Comparison of ENCODE assay signal across 8 cellular contexts in the genomic region with DNA sequence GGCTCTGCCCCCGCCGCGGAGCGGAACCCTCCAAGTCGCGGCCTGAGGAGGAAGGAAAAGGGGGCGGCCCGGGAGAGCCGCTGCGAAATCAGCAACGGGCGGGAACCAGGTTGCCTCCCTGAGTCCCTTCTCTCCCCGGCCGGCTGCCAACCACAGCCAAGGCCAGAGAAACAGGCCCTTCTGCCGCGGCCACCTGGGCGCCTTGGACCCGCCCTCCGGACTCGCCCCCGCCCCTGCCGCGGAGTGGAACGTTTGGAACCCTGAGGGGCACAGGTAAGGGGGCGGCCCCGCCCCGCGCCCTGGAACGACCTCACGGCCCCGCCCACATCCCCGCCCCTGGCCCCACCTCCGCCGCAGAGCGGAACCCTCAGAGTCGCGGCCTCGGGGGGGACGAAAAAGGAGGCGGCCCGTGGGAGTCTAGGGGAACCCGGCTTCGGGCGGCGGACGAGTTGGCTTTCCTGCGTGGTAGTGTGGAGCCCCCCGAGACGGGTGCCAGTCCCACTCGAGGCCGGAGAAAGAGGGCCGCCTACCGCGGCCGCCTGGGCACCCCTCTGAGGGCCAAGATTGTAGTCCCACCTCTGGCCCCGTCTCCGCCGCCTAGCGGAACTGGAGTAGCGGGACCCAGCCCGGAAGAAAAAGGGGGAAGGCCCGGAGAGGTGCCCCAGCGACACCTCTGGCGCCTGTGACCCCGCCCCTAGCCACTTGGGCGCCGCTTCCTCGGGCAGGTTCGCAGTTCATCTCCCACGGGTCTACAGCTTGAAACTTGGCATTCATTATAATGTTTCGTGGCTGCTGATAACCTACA. TPM values are rescaled to one million over a fixed set of nuclear protein-coding genes. Genes with fewer than 3 reads are reported as not detected.
DNase-seq lines count a peak whose midpoint lies in the region; ATAC-seq lines count a peak whose summit lies in the region.

No MANE protein-coding gene starts in this region.

- H3K4me1 ChIP-seq in BLaER1 treated with 17β-estradiol and CSF1 and Interleukin-3, amounts not matched to agents 10 nM and 100 nM, result peaks cover 14 to 37% (median 29%) of the 10 kb centered on the region in 10 experiments

- peak overlapping the region; percentile 88 to 95 (median 93) for H3K27ac ChIP-seq in BLaER1 treated with 17β-estradiol and CSF1 and Interleukin-3, amounts not matched to agents 10 nM and 100 nM
- peak overlapping the region; percentile 39 for H3K27ac ChIP-seq in cingulate gyrus (ENCODE audit: low read depth, low read length)

- ATAC-seq in GM19324 (IDR thresholded peaks at IDR 0.05; ENCODE audit: low FRiP score, unreplicated experiment) (peak; percentile 86), HG03457 (IDR thresholded peaks at IDR 0.05; ENCODE audit: unreplicated experiment) (peak; percentile 78), left lobe of liver (peak; percentile 88)

- peak overlapping the region; percentile 62 to 78 (median 72) for H3K4me3 ChIP-seq in BLaER1 treated with 17β-estradiol and CSF1 and Interleukin-3, amounts not matched to agents 10 nM and 100 nM

- H3K4me2 ChIP-seq in BLaER1 treated with 17β-estradiol and CSF1 and Interleukin-3, amounts not matched to agents 10 nM and 100 nM, result peak overlapping the region; percentile 51 to 82 (median 70)

- DNase-seq in NCI-H524 (lab: John Stamatoyannopoulos, UW) (peak; percentile 84 to 85), left lobe of liver (ENCODE audit: low spot score) (peak; percentile 89)
- peak; percentile 84 for DNase-seq in activated CD4-positive, alpha-beta T cell treated with anti-CD3 and anti-CD28 coated beads for 48 hours
- peak; percentile 71 to 74 for DNase-seq in stimulated activated CD4-positive, alpha-beta T cell treated with anti-CD3 and anti-CD28 coated beads, Interleukin-2, amount 100 ng/mL, for 48 hours

- H4K20me1 ChIP-seq in BLaER1 treated with 17β-estradiol and CSF1 and Interleukin-3, amounts not matched to agents 10 nM and 100 nM, result peaks cover 0 to 37% (median 10%) of the 10 kb centered on the region in 11 experiments; a peak in 10 of 22 replicates

- peak overlapping the region; percentile 83 to 95 (median 91) for H3K9ac ChIP-seq in BLaER1 treated with 17β-estradiol and CSF1 and Interleukin-3, amounts not matched to agents 10 nM and 100 nM

- peaks cover 16 to 79% (median 65%) of the 10 kb centered on the region in 11 experiments; a peak in 21 of 22 replicates for H3K27me3 ChIP-seq in BLaER1 treated with 17β-estradiol and CSF1 and Interleukin-3, amounts not matched to agents 10 nM and 100 nM

- H3K36me3 ChIP-seq in BLaER1 treated with 17β-estradiol and CSF1 and Interleukin-3, amounts not matched to agents 10 nM and 100 nM, result no peaks in the 10 kb centered on the region

- H3K9me3 ChIP-seq in BLaER1 treated with 17β-estradiol and CSF1 and Interleukin-3, amounts not matched to agents 10 nM and 100 nM (replicated peaks in 1 of 11), result peaks cover 0 to 14% (median 0%) of the 10 kb centered on the region in 11 experiments; a peak in 6 of 22 replicates

RNA-seq across cellular contexts. Expression of gene PHKA2, which starts 0.7 kb away (rescaled TPM):
- total RNA-seq in left lobe of liver, result 67.1 TPM

Comparison
In these comparisons a context has a peak if more than half of its experiments do, and no peak if none do; other contexts are left out.
1. Peak in every context shown above with its lines: DNase-seq, ATAC-seq, H3K4me3 ChIP-seq and H3K27ac ChIP-seq.